27 cellular contexts compared by ENCODE assay signal in the genomic region with DNA sequence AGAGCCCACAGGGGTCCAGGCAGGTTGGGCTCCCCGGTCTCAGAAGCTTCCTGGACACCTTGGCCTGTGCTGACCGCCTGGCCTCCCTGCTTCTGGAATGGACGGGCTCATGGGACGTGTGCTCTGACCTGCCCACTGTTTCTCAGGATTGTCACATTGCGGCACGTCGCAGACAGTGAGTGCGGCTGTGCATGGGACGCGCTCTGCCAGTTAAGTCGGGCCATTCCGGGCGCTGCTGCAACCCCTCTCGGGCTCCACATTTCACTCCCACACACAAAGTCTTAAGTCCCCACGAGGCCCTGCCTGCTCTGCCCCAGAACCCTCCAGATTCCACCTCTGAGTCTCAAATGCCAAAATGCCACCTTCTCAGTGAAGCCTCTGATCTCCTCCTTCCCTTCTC.
DNase-seq lines count a peak whose midpoint lies in the region; ATAC-seq, FAIRE-seq and TF ChIP-seq lines count a peak whose summit lies in the region.
"Had no signal": no experiment of that assay in that cellular context is flagged by ENCODE, and none has a peak within 500 bp of the region (broad histone marks: within the 10 kb centered on the region; RNA-seq: fewer than 3 reads in every experiment).

No MANE protein-coding gene starts in this region.

- peaks cover 74% of the 10 kb centered on the region for H3K27me3 Mint-ChIP-seq in stimulated activated memory B cell treated with anti-CD40 and anti-IgM and Interleukin-4, amounts not matched to agents 10 μg/mL and 1 μg/mL and 100 μg/mL, for 72 hours

- no TSS peak for BruUV-seq in Panc1 (replicated peaks; lab: Mats Ljungman, UMichigan)
- no TSS peak for BruUV-seq in GM12878 (replicated peaks; lab: Mats Ljungman, UMichigan)

- 57% methylated on average over 15 of the region's 15 CpGs for WGBS in GM12878 (ENCODE audit: insufficient coverage, insufficient replicate concordance, low lambda C conversion rate, missing lambda C conversion rate)

- no peak overlapping the region for H2AFZ ChIP-seq in GM12878 (ENCODE audit: control insufficient read depth, low read depth, low read length)

- ATAC-seq in Panc1 = peak; percentile 18; the same call in 1 of the 2 replicates
- ATAC-seq in GM12878 = no peak
- peak; percentile 24 for ATAC-seq in stimulated activated memory B cell treated with anti-CD40 and anti-IgM and Interleukin-4, amounts not matched to agents 10 μg/mL and 1 μg/mL and 100 μg/mL, for 72 hours
- no peak for ATAC-seq in GM18498 (IDR thresholded peaks at IDR 0.05; ENCODE audit: unreplicated experiment)
- no peak for ATAC-seq in GM19455 (IDR thresholded peaks at IDR 0.05; ENCODE audit: unreplicated experiment)

- intact Hi-C loops in Panc1 (cut with micrococcal nuclease; ENCODE audit: unreplicated experiment) = no loop called here
- intact Hi-C loops in GM12878 (cut with micrococcal nuclease; ENCODE audit: unreplicated experiment) = no loop called here

- H3K4me1 ChIP-seq in Panc1 (ENCODE audit: control insufficient read depth, insufficient read depth, low read length) = no peaks in the 10 kb centered on the region
- H3K4me1 ChIP-seq in GM12878 (ENCODE audit: control insufficient read depth, insufficient read depth, low read length) = no peaks in the 10 kb centered on the region
- H3K4me1 ChIP-seq: A549, BE2C, HAP-1 had no signal

- H3K27ac ChIP-seq in Panc1 (ENCODE audit: low read length) = no peak overlapping the region
- H3K27ac ChIP-seq in GM12878 (ENCODE audit: control insufficient read depth, insufficient read depth) = no peak overlapping the region
- H3K27ac ChIP-seq: A549; BLaER1 treated with 17β-estradiol and CSF1 and Interleukin-3, amounts not matched to agents 10 nM and 100 nM had no signal

- TF ChIP-seq CTCF in Panc1 (IDR thresholded peaks at IDR 0.05) = no peak
- no peak for TF ChIP-seq CTCF in GM12878 (IDR thresholded peaks at IDR 0.05 in 2 of 3, conservative IDR thresholded peaks at IDR 0.05 in 1 of 3; ENCODE audit: control insufficient read depth in 2 of 3, extremely low read depth in 1 of 3, insufficient read depth in 1 of 3, low read depth in 3 of 3, low read length in 3 of 3)

- H3K36me3 Mint-ChIP-seq in stimulated activated memory B cell treated with anti-CD40 and anti-IgM and Interleukin-4, amounts not matched to agents 10 μg/mL and 1 μg/mL and 100 μg/mL, for 72 hours = no peaks in the 10 kb centered on the region
- H3K36me3 Mint-ChIP-seq: CD14-positive monocyte; CD8-positive, alpha-beta memory T cell had no signal

- RAD21 ChIA-PET in GM12878 (lab: Charles Lee; ENCODE audit: unreplicated experiment) = no interaction called here

- no peaks in the 10 kb centered on the region for H3K79me2 ChIP-seq in GM12878 (ENCODE audit: control insufficient read depth, insufficient read depth, low read length)

- H3K27me3 ChIP-seq in Panc1 (ENCODE audit: control insufficient read depth, insufficient read depth, low read length) = peaks cover 24% of the 10 kb centered on the region
- H3K27me3 ChIP-seq in GM12878 (replicated peaks in 1 of 2; ENCODE audit: control insufficient read depth in 2 of 2, insufficient read depth in 2 of 2, low read length in 1 of 2) = peaks cover 0 to 1% of the 10 kb centered on the region in 2 experiments; a peak in 3 of 4 replicates
- H3K27me3 ChIP-seq: BLaER1 treated with 17β-estradiol and CSF1 and Interleukin-3, amounts not matched to agents 10 nM and 100 nM had no signal

- peaks cover 7% of the 10 kb centered on the region for H3K4me1 Mint-ChIP-seq in stimulated activated memory B cell treated with anti-CD40 and anti-IgM and Interleukin-4, amounts not matched to agents 10 μg/mL and 1 μg/mL and 100 μg/mL, for 72 hours
- H3K4me1 Mint-ChIP-seq: CD14-positive monocyte; CD8-positive, alpha-beta memory T cell had no signal

- H3K4me2 ChIP-seq in GM12878 (ENCODE audit: control insufficient read depth, insufficient read depth) = no peak overlapping the region
- H3K4me2 ChIP-seq: A549 had no signal

- no peaks in the 10 kb centered on the region for H4K20me1 ChIP-seq in GM12878 (ENCODE audit: control insufficient read depth, insufficient read depth)

- SMC1A ChIA-PET in GM12878 (lab: Charles Lee; ENCODE audit: uncharacterized antibody, unreplicated experiment) = no interaction called here

- no peak for TF ChIP-seq POLR2A in GM12878 (IDR thresholded peaks at IDR 0.05; ENCODE audit: low read depth, low read length)

- POLR2A ChIA-PET in Panc1 (lab: Charles Lee) = no interaction called here
- POLR2A ChIA-PET in GM12878 (lab: Charles Lee) = no interaction called here

- CTCF ChIA-PET in Panc1 (lab: Charles Lee) (no interaction called here), GM12878 (lab: Yijun Ruan, JAX) (no interaction called here)

- no peak for TF ChIP-seq RAD21 in GM12878 (IDR thresholded peaks at IDR 0.05; ENCODE audit: insufficient read depth, low read depth, low read length)

- H3K36me3 ChIP-seq in Panc1 (ENCODE audit: control insufficient read depth, insufficient read depth, low read length) (no peaks in the 10 kb centered on the region), GM12878 (ENCODE audit: control insufficient read depth in 2 of 2, insufficient read depth in 2 of 2, low read length in 1 of 2) (no peaks in the 10 kb centered on the region)
- H3K36me3 ChIP-seq: BE2C; BLaER1 treated with 17β-estradiol and CSF1 and Interleukin-3, amounts not matched to agents 10 nM and 100 nM; HAP-1 had no signal

- H3K9me3 ChIP-seq in Panc1 (ENCODE audit: control insufficient read depth, insufficient read depth, low read depth, low read length) (no peaks in the 10 kb centered on the region), GM12878 (replicated peaks; ENCODE audit: control insufficient read depth, insufficient read depth, low read length) (no peaks in the 10 kb centered on the region)
- H3K9me3 ChIP-seq: A549; BE2C; BLaER1 treated with 17β-estradiol and CSF1 and Interleukin-3, amounts not matched to agents 10 nM and 100 nM; HAP-1 had no signal

- no peak overlapping the region for H3K4me3 Mint-ChIP-seq in stimulated activated memory B cell treated with anti-CD40 and anti-IgM and Interleukin-4, amounts not matched to agents 10 μg/mL and 1 μg/mL and 100 μg/mL, for 72 hours
- H3K4me3 Mint-ChIP-seq: CD14-positive monocyte; CD4-positive, alpha-beta T cell; CD8-positive, alpha-beta memory T cell; HFFc6 had no signal

- DNase-seq in Panc1 (ENCODE audit: low read depth, low spot score) (no peak), GM12878 (ENCODE audit: low read depth, low spot score) (no peak), left kidney (ENCODE audit: low read depth, low spot score) (peak; percentile 59), mesenteric fat pad (ENCODE audit: low spot score) (no peak), anterior cingulate cortex (lab: John Stamatoyannopoulos, UW) (no peak)
- DNase-seq: 8988T; ACHN; AML-193; BE2C; CD4-positive, alpha-beta T cell; CD8-positive, alpha-beta memory T cell; DMS 273 treated with DMSO at 0.1 percent for 48 hours; DMS79 treated with DMSO at 0.1 percent for 48 hours; GF-D8; GOT3; HFFc6 had no signal

- H3K4me3 ChIP-seq in Panc1 (ENCODE audit: low read depth in 2 of 2, low read length in 2 of 2) = no peak overlapping the region
- H3K4me3 ChIP-seq in GM12878 = no peak overlapping the region
- H3K4me3 ChIP-seq: A549; BLaER1 treated with 17β-estradiol and CSF1 and Interleukin-3, amounts not matched to agents 10 nM and 100 nM; HAP-1 had no signal

- no peaks in the 10 kb centered on the region for H3K9me3 Mint-ChIP-seq in stimulated activated memory B cell treated with anti-CD40 and anti-IgM and Interleukin-4, amounts not matched to agents 10 μg/mL and 1 μg/mL and 100 μg/mL, for 72 hours
- H3K9me3 Mint-ChIP-seq: CD14-positive monocyte; CD4-positive, alpha-beta T cell; CD8-positive, alpha-beta memory T cell; HFFc6 had no signal

- in situ Hi-C loops in Panc1 (cut with HindIII; ENCODE audit: low pct_unique_long_range_greater_than_20kb, low sequenced_read_pairs) (no loop called here), GM12878 (cut with MboI) (no loop called here)

- no peak for TF ChIP-seq EP300 in GM12878 (IDR thresholded peaks at IDR 0.05; ENCODE audit: borderline replicate concordance in 1 of 2, control insufficient read depth in 1 of 2, low read depth in 2 of 2, low read length in 2 of 2)

- no peak overlapping the region for H3K27ac Mint-ChIP-seq in stimulated activated memory B cell treated with anti-CD40 and anti-IgM and Interleukin-4, amounts not matched to agents 10 μg/mL and 1 μg/mL and 100 μg/mL, for 72 hours
- H3K27ac Mint-ChIP-seq: CD4-positive, alpha-beta T cell; HFFc6 had no signal

- FAIRE-seq in GM12878 (lab: Jason Lieb, UNC) = no peak
- FAIRE-seq: A549, D721Med, GM12892, GM18507, H54 had no signal

- no peak overlapping the region for H3K9ac ChIP-seq in GM12878 (ENCODE audit: control insufficient read depth, insufficient read depth, low read length)
- H3K9ac ChIP-seq: BLaER1 treated with 17β-estradiol and CSF1 and Interleukin-3, amounts not matched to agents 10 nM and 100 nM had no signal

TF ChIP-seq in GM12878, 131 proteins besides CTCF, POLR2A, EP300 and RAD21:
- TF ChIP-seq BCL3 (IDR thresholded peaks at IDR 0.05; ENCODE audit: borderline replicate concordance, insufficient read depth, low read depth, low read length, poor library complexity, severe bottlenecking) (peak; percentile 58), SUZ12 (IDR thresholded peaks at IDR 0.05; ENCODE audit: unreplicated experiment) (no peak)
TF ChIP-seq in GM12878: peak in this region for 1.

Comparison
In these comparisons a context has a peak if more than half of its experiments do, and no peak if none do; other contexts are left out.
1. ATAC-seq: peak in Panc1 (single experiment) and stimulated activated memory B cell treated with anti-CD40 and anti-IgM and Interleukin-4, amounts not matched to agents 10 μg/mL and 1 μg/mL and 100 μg/mL, for 72 hours (single experiment); none in GM12878 (single experiment), GM18498 (single experiment) and GM19455 (single experiment).